ENCODE assay signal across 8 cellular contexts in the genomic region with DNA sequence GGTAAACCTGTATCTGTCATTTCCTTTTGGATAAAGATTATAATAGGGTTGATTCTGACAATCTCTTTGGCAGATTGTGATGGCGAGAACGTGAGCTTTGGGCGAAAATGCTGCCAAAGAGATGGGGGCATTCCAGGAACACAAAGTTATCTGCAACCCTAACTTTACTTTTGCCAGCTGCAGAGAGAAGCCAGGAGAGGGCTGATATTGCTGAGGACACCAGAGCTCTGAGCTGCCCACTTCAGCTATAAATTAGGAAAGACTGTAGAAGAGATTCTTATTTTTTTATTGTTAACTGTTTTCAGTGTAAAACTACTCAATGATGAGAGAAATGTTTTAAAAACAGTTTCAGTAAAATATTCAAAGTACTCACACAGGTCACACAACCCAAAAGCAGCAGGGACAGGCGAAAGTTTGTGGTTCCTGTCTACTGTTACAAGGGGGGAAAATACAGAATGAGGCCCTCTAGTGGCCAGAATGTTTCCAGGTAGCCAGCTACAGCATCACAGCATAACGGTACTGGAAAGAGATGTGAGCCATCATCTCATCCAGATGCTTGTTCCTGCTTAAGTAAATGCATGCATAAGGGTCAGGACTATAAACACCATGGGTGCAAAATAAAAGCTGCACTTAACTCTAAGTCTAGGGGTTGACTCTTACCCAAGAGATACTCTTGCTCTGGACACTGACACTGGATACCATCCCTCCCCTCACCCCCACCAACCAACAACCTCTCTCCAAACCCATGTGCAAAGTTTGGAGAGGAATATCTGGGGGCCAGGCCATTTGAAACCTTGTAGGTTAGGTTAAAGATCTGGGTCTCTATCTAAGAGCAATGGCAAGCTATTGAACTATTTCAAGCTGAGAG.
DNase-seq lines count a peak whose midpoint lies in the region; ATAC-seq, FAIRE-seq and TF ChIP-seq lines count a peak whose summit lies in the region.

No MANE protein-coding gene starts in this region.

- H3K4me2 ChIP-seq in astrocyte (ENCODE audit: low read length): no peak overlapping the region

- no peak overlapping the region for H3K4me3 Mint-ChIP-seq in astrocyte (ENCODE audit: unreplicated experiment)
- H3K4me3 Mint-ChIP-seq in activated T-helper 1 cell treated with anti-CD3 and anti-CD28 coated beads, Interleukin-12 subunit alpha, Interleukin-12 subunit beta, Interleukin-2, Interleukin-4 antibody, amounts not matched to agents 30 ng/mL and 10 ng/mL and 1 ng/mL, durations not matched to agents 14 hours and 24 hours and 36 hours: no peak overlapping the region

- WGBS in right lobe of liver (ENCODE audit: insufficient coverage, low coverage, low lambda C conversion rate, missing lambda C conversion rate): 29% methylated on average over 3 of the region's 5 CpGs

- H3K27ac Mint-ChIP-seq in astrocyte (ENCODE audit: unreplicated experiment): no peak overlapping the region
- no peak overlapping the region for H3K27ac Mint-ChIP-seq in activated T-helper 1 cell treated with anti-CD3 and anti-CD28 coated beads, Interleukin-12 subunit alpha, Interleukin-12 subunit beta, Interleukin-2, Interleukin-4 antibody, amounts not matched to agents 30 ng/mL and 10 ng/mL and 1 ng/mL, durations not matched to agents 14 hours and 24 hours and 36 hours

- H3K4me1 ChIP-seq in HAP-1 (no peaks in the 10 kb centered on the region), astrocyte (ENCODE audit: insufficient read depth, low read length) (no peaks in the 10 kb centered on the region), right lobe of liver (no peaks in the 10 kb centered on the region)

- no peak overlapping the region for H3K27ac ChIP-seq in astrocyte (ENCODE audit: low read depth, low read length)
- no peak overlapping the region for H3K27ac ChIP-seq in right lobe of liver

- no peak for DNase-seq in AG09319 (ENCODE audit: extremely low read depth, low read depth)
- peak; percentile 20 for DNase-seq in GM10248 (ENCODE audit: extremely low spot score)
- peak; percentile 39 to 61 for DNase-seq in HAP-1 (ENCODE audit: low spot score in 2 of 2)
- peak; percentile 9 to 53 for DNase-seq in Kasumi-1 (lab: John Stamatoyannopoulos, UW)
- DNase-seq in astrocyte (ENCODE audit: low read depth): peak; percentile 2
- no peak for DNase-seq in right lobe of liver
- DNase-seq in NOMO-1 treated with dmso at 0.1 percent for 144 hours (lab: John Stamatoyannopoulos, UW; ENCODE audit: unreplicated experiment): no peak
- DNase-seq in activated T-helper 1 cell treated with anti-CD3 and anti-CD28 coated beads, Interleukin-12 subunit alpha, Interleukin-12 subunit beta, Interleukin-2, Interleukin-4 antibody, amounts not matched to agents 30 ng/mL and 10 ng/mL and 1 ng/mL, durations not matched to agents 14 hours and 24 hours and 36 hours (ENCODE audit: low spot score): no peak

- H3K4me3 ChIP-seq in HAP-1 (no peak overlapping the region), astrocyte (ENCODE audit: insufficient read depth, low read depth, low read length) (no peak overlapping the region), right lobe of liver (no peak overlapping the region)

- POLR2A ChIA-PET in GM10248 (lab: Yijun Ruan, JAX): no interaction called here

- H3K9ac ChIP-seq in astrocyte (ENCODE audit: low read length): no peak overlapping the region

- no peaks in the 10 kb centered on the region for H3K79me2 ChIP-seq in astrocyte (ENCODE audit: insufficient read depth, low read length)

- TF ChIP-seq POLR2A in right lobe of liver (IDR thresholded peaks at IDR 0.05): no peak

- intact Hi-C loops in right lobe of liver (cut with DNase I): no loop called here
- intact Hi-C loops in activated T-helper 1 cell treated with anti-CD3 and anti-CD28 coated beads, Interleukin-12 subunit alpha, Interleukin-12 subunit beta, Interleukin-2, Interleukin-4 antibody, amounts not matched to agents 30 ng/mL and 10 ng/mL and 1 ng/mL, durations not matched to agents 14 hours and 24 hours and 36 hours (cut with micrococcal nuclease): loop anchor here (1.0 to 2.0 kb wide), 2 partner anchors 412 to 1382 kb away; no protein-coding TSS in a partner anchor

- H3K9me3 ChIP-seq in HAP-1: no peaks in the 10 kb centered on the region
- no peaks in the 10 kb centered on the region for H3K9me3 ChIP-seq in astrocyte (ENCODE audit: insufficient read depth, low read depth, low read length)
- no peaks in the 10 kb centered on the region for H3K9me3 ChIP-seq in right lobe of liver

- no peaks in the 10 kb centered on the region for H4K20me1 ChIP-seq in astrocyte (ENCODE audit: insufficient read depth, low read length)

- H3K27me3 ChIP-seq in HAP-1 (ENCODE audit: low read depth) (no peaks in the 10 kb centered on the region), astrocyte (ENCODE audit: insufficient read depth, low read length) (no peaks in the 10 kb centered on the region), right lobe of liver (no peaks in the 10 kb centered on the region)

- H3K36me3 Mint-ChIP-seq in astrocyte (ENCODE audit: low read depth, unreplicated experiment): no peaks in the 10 kb centered on the region
- no peaks in the 10 kb centered on the region for H3K36me3 Mint-ChIP-seq in activated T-helper 1 cell treated with anti-CD3 and anti-CD28 coated beads, Interleukin-12 subunit alpha, Interleukin-12 subunit beta, Interleukin-2, Interleukin-4 antibody, amounts not matched to agents 30 ng/mL and 10 ng/mL and 1 ng/mL, durations not matched to agents 14 hours and 24 hours and 36 hours (ENCODE audit: low read depth)

- ATAC-seq in right lobe of liver: peak; percentile 75 to 82 (median 75)

- H3K27me3 Mint-ChIP-seq in astrocyte (ENCODE audit: low read depth, unreplicated experiment): no peaks in the 10 kb centered on the region
- H3K27me3 Mint-ChIP-seq in activated T-helper 1 cell treated with anti-CD3 and anti-CD28 coated beads, Interleukin-12 subunit alpha, Interleukin-12 subunit beta, Interleukin-2, Interleukin-4 antibody, amounts not matched to agents 30 ng/mL and 10 ng/mL and 1 ng/mL, durations not matched to agents 14 hours and 24 hours and 36 hours (ENCODE audit: insufficient read depth): no peaks in the 10 kb centered on the region

- CTCF ChIA-PET in GM10248 (lab: Yijun Ruan, JAX): interaction anchor here (0.8 to 8.8 kb wide), 23 partner anchors 8 to 1381 kb away, joined by 3 to 105 read pairs (median 4); no protein-coding TSS in a partner anchor

- H2AFZ ChIP-seq in astrocyte (ENCODE audit: low read depth, low read length): no peak overlapping the region

- H3K36me3 ChIP-seq in HAP-1 (replicated peaks) (no peaks in the 10 kb centered on the region), astrocyte (ENCODE audit: insufficient read depth, low read length) (no peaks in the 10 kb centered on the region), right lobe of liver (no peaks in the 10 kb centered on the region)

- H3K4me1 Mint-ChIP-seq in astrocyte (ENCODE audit: low read depth, unreplicated experiment): no peaks in the 10 kb centered on the region
- H3K4me1 Mint-ChIP-seq in activated T-helper 1 cell treated with anti-CD3 and anti-CD28 coated beads, Interleukin-12 subunit alpha, Interleukin-12 subunit beta, Interleukin-2, Interleukin-4 antibody, amounts not matched to agents 30 ng/mL and 10 ng/mL and 1 ng/mL, durations not matched to agents 14 hours and 24 hours and 36 hours (ENCODE audit: low read depth): no peaks in the 10 kb centered on the region

- H3K9me3 Mint-ChIP-seq in astrocyte (ENCODE audit: unreplicated experiment): peaks cover 5% of the 10 kb centered on the region
- peaks cover 2% of the 10 kb centered on the region for H3K9me3 Mint-ChIP-seq in activated T-helper 1 cell treated with anti-CD3 and anti-CD28 coated beads, Interleukin-12 subunit alpha, Interleukin-12 subunit beta, Interleukin-2, Interleukin-4 antibody, amounts not matched to agents 30 ng/mL and 10 ng/mL and 1 ng/mL, durations not matched to agents 14 hours and 24 hours and 36 hours

- in situ Hi-C loops in HAP-1 (cut with MboI; ENCODE audit: low sequenced_read_pairs): no loop called here

- no peak for FAIRE-seq in astrocyte (lab: Jason Lieb, UNC)

- peak; percentile 49 for TF ChIP-seq CTCF in AG09319 (IDR thresholded peaks at IDR 0.05; ENCODE audit: low read depth, low read length)
- TF ChIP-seq CTCF in GM10248 (IDR thresholded peaks at IDR 0.05; ENCODE audit: control extremely low read depth, extremely low read depth, low read depth, missing control alignments): peak; percentile 55
- peak; percentile 58 for TF ChIP-seq CTCF in astrocyte (IDR thresholded peaks at IDR 0.05; ENCODE audit: insufficient read depth, low read depth, low read length)
- peak; percentile 57 to 73 (median 64) for TF ChIP-seq CTCF in right lobe of liver (IDR thresholded peaks at IDR 0.05)

Comparison
In these comparisons a context has a peak if more than half of its experiments do, and no peak if none do; other contexts are left out.
1. DNase-seq: peak in GM10248 (single experiment), HAP-1 (2 of 2), Kasumi-1 (2 of 2) and astrocyte (single experiment); none in AG09319 (single experiment), right lobe of liver (0 of 3), NOMO-1 treated with dmso at 0.1 percent for 144 hours (single experiment) and activated T-helper 1 cell treated with anti-CD3 and anti-CD28 coated beads, Interleukin-12 subunit alpha, Interleukin-12 subunit beta, Interleukin-2, Interleukin-4 antibody, amounts not matched to agents 30 ng/mL and 10 ng/mL and 1 ng/mL, durations not matched to agents 14 hours and 24 hours and 36 hours (single experiment).
2. Peak in every context shown above with its lines, with median percentiles within 50 percentile points of each other: CTCF ChIP-seq.